23 cellular contexts compared by ENCODE assay signal in the genomic region with DNA sequence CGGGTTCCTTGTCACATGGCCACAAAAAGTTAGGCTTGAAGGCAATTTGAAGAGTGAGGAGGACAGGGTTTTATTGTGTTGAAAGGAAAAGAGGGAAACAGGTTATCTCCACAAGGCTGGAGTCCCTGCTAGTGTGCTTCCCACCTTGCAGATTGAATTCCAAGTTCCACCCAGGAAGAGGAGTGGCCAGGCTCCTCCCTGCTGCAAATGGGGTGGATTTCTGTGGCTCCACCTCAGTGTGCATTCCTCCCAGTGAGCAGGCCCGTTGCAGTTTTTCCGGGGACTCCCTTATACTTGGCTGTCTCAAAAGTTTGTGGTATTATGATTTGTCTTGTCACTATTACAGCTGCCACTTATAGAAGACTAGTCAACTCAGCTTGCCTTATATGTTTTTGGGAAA.
A peak's percentile ranks its signal among the peaks of the same experiment; 100 is the strongest.
DNase-seq lines count a peak whose midpoint lies in the region; ATAC-seq and TF ChIP-seq lines count a peak whose summit lies in the region.
"Had no signal": no experiment of that assay in that cellular context is flagged by ENCODE, and none has a peak within 500 bp of the region (broad histone marks: within the 10 kb centered on the region; RNA-seq: fewer than 3 reads in every experiment).

No MANE protein-coding gene starts in this region.

- peak; percentile 57; the same call in 2 of the 3 replicates for ATAC-seq in RWPE2 (ENCODE audit: low read depth)
- ATAC-seq in mucosa of descending colon = peak; percentile 74
- no peak for ATAC-seq in Right ventricle myocardium inferior
- ATAC-seq in psoas muscle = no peak

- H3K9ac ChIP-seq in mammary epithelial cell (ENCODE audit: insufficient read depth, low read length) = no peak overlapping the region
- H3K9ac ChIP-seq: BLaER1, GM23248 had no signal

- peak overlapping the region; percentile 26 for H2AFZ ChIP-seq in mammary epithelial cell (ENCODE audit: low read depth, low read length)
- H2AFZ ChIP-seq: GM23248, PC-9 had no signal

- no peaks in the 10 kb centered on the region for H4K20me1 ChIP-seq in mammary epithelial cell (ENCODE audit: insufficient read depth, low read length)
- H4K20me1 ChIP-seq: BLaER1 had no signal

- H3K4me1 ChIP-seq in mammary epithelial cell (ENCODE audit: insufficient read depth, low read length) (no peaks in the 10 kb centered on the region), RWPE2 (ENCODE audit: insufficient read depth, poor library complexity, severe bottlenecking) (no peaks in the 10 kb centered on the region), mucosa of descending colon (ENCODE audit: low read depth) (peaks cover 28% of the 10 kb centered on the region), psoas muscle (no peaks in the 10 kb centered on the region)
- H3K4me1 ChIP-seq: BLaER1 had no signal

- H3K36me3 Mint-ChIP-seq in MCF 10A (ENCODE audit: insufficient read depth, unreplicated experiment) = no peaks in the 10 kb centered on the region
- H3K36me3 Mint-ChIP-seq in mesothelial cell of epicardium = peaks cover 6% of the 10 kb centered on the region
- H3K36me3 Mint-ChIP-seq: CD4-positive, CD25-positive, alpha-beta regulatory T cell had no signal

- H3K9me3 Mint-ChIP-seq in MCF 10A (ENCODE audit: unreplicated experiment) (no peaks in the 10 kb centered on the region), mesothelial cell of epicardium (no peaks in the 10 kb centered on the region)

- dilution Hi-C loops in mammary epithelial cell (cut with HindIII; ENCODE audit: low sequenced_read_pairs) = no loop called here

- WGBS in mammary epithelial cell (ENCODE audit: low coverage, missing lambda C conversion rate) = 89% methylated on average over 1 of the region's 3 CpGs
- 69 to 78% (median 74%) methylated on average over 3 of the region's 3 CpGs for WGBS in psoas muscle, 3 donors

- POLR2A ChIA-PET in MCF 10A (lab: Yijun Ruan, JAX) = no interaction called here

- intact Hi-C loops in mammary epithelial cell (cut with micrococcal nuclease) = no loop called here
- intact Hi-C loops in MCF 10A (cut with micrococcal nuclease) = no loop called here
- intact Hi-C loops in mucosa of descending colon (cut with DNase I, micrococcal nuclease) = loop anchor here in 1 of 2 donors (10.0 kb wide), 1 partner anchor 568 kb away; no protein-coding TSS in a partner anchor
- intact Hi-C loops in Right ventricle myocardium inferior (cut with DNase I) = no loop called here
- intact Hi-C loops in psoas muscle (cut with DNase I) = no loop called here

- DNase-seq in mammary epithelial cell (no peak), MCF 10A (ENCODE audit: unreplicated experiment) (no peak), RWPE2 (ENCODE audit: low spot score) (no peak), mucosa of descending colon (peak in 2 of 3 donors; percentile 48 to 50), mesothelial cell of epicardium (ENCODE audit: low spot score in 2 of 2, unreplicated experiment in 2 of 2) (no peak), Right ventricle myocardium inferior (ENCODE audit: missing footprints) (no peak), psoas muscle (no peak)
- DNase-seq: 8988T; CD4-positive, CD25-positive, alpha-beta regulatory T cell; GM23248; H9; KG1; NCI-H1092; NCI-H1436; NCI-H1930; NCI-H2107; NCI-H446; NCI-H526; NCI-H82; NK-92 treated with Interleukin-12 subunit alpha and Interleukin-12 subunit beta, amount 100 ng/mL, for 24 hours; PC-9; SHP77 had no signal

- CTCF ChIA-PET in mammary epithelial cell (lab: Charles Lee; ENCODE audit: low non-redundant PET) = no interaction called here
- CTCF ChIA-PET in MCF 10A (lab: Yijun Ruan, JAX) = interaction anchor here (0.6 to 5.0 kb wide), 5 partner anchors 10 to 621 kb away, joined by 3 to 52 read pairs (median 3); no protein-coding TSS in a partner anchor

- H3K9me3 ChIP-seq in mammary epithelial cell (replicated peaks; ENCODE audit: insufficient read depth, low read length) (no peaks in the 10 kb centered on the region), RWPE2 (ENCODE audit: severe bottlenecking) (no peaks in the 10 kb centered on the region), mucosa of descending colon (no peaks in the 10 kb centered on the region), psoas muscle (no peaks in the 10 kb centered on the region)
- H3K9me3 ChIP-seq: BLaER1 had no signal

- in situ Hi-C loops in mammary epithelial cell (cut with MboI; ENCODE audit: low sequenced_read_pairs in 2 of 2) = no loop called here

- H3K27me3 ChIP-seq in mammary epithelial cell (ENCODE audit: insufficient read depth, low read length) = no peaks in the 10 kb centered on the region
- H3K27me3 ChIP-seq in RWPE2 (ENCODE audit: insufficient read depth, poor library complexity, severe bottlenecking) = no peaks in the 10 kb centered on the region
- H3K27me3 ChIP-seq in psoas muscle (ENCODE audit: insufficient read depth in 3 of 3, low read length in 2 of 3) = no peaks in the 10 kb centered on the region
- H3K27me3 ChIP-seq: BLaER1 had no signal

- H3K27me3 Mint-ChIP-seq in MCF 10A (ENCODE audit: insufficient read depth, unreplicated experiment) = peaks cover 4% of the 10 kb centered on the region
- no peaks in the 10 kb centered on the region for H3K27me3 Mint-ChIP-seq in mesothelial cell of epicardium (ENCODE audit: low read depth)
- H3K27me3 Mint-ChIP-seq: CD4-positive, CD25-positive, alpha-beta regulatory T cell had no signal

- BruUV-seq in mammary epithelial cell (replicated peaks; lab: Mats Ljungman, UMichigan) (no TSS peak), MCF 10A (replicated peaks; lab: Mats Ljungman, UMichigan) (no TSS peak)

- TF ChIP-seq CTCF in mammary epithelial cell (conservative IDR thresholded peaks at IDR 0.05 in 1 of 2, IDR thresholded peaks at IDR 0.05 in 1 of 2; ENCODE audit: extremely low read depth in 1 of 2, insufficient read depth in 1 of 2, low read depth in 1 of 2, low read length in 2 of 2) = no peak
- no peak for TF ChIP-seq CTCF in MCF 10A (IDR thresholded peaks at IDR 0.05; ENCODE audit: unreplicated experiment)
- TF ChIP-seq CTCF in RWPE2 (IDR thresholded peaks at IDR 0.05; ENCODE audit: poor library complexity, severe bottlenecking) = no peak
- no peak for TF ChIP-seq CTCF in mucosa of descending colon (IDR thresholded peaks at IDR 0.05)
- TF ChIP-seq CTCF in mesothelial cell of epicardium (IDR thresholded peaks at IDR 0.05; ENCODE audit: unreplicated experiment) = no peak
- TF ChIP-seq CTCF in psoas muscle (IDR thresholded peaks at IDR 0.05) = no peak

- H3K27ac Mint-ChIP-seq in MCF 10A (ENCODE audit: low read depth, unreplicated experiment) (no peak overlapping the region), mesothelial cell of epicardium (no peak overlapping the region)
- H3K27ac Mint-ChIP-seq: CD4-positive, CD25-positive, alpha-beta regulatory T cell; H9 had no signal

- H3K27ac ChIP-seq in mammary epithelial cell (ENCODE audit: insufficient read depth, low read depth, low read length) = no peak overlapping the region
- no peak overlapping the region for H3K27ac ChIP-seq in RWPE2 (ENCODE audit: poor library complexity, severe bottlenecking)
- no peak overlapping the region for H3K27ac ChIP-seq in psoas muscle
- H3K27ac ChIP-seq: BLaER1, GM23248, PC-9 had no signal

- no peaks in the 10 kb centered on the region for H3K79me2 ChIP-seq in mammary epithelial cell (ENCODE audit: insufficient read depth, low read length)

- H3K4me1 Mint-ChIP-seq in MCF 10A (ENCODE audit: insufficient read depth, unreplicated experiment) (no peaks in the 10 kb centered on the region), mesothelial cell of epicardium (no peaks in the 10 kb centered on the region)
- H3K4me1 Mint-ChIP-seq: CD4-positive, CD25-positive, alpha-beta regulatory T cell had no signal

- H3K4me3 ChIP-seq in mammary epithelial cell (replicated peaks in 1 of 3; ENCODE audit: insufficient read depth in 1 of 3, low read depth in 2 of 3, low read length in 3 of 3) (no peak overlapping the region), RWPE2 (ENCODE audit: severe bottlenecking) (no peak overlapping the region), mucosa of descending colon (no peak overlapping the region), psoas muscle (no peak overlapping the region)
- H3K4me3 ChIP-seq: BLaER1, GM23248, PC-9 had no signal

- no peaks in the 10 kb centered on the region for H3K36me3 ChIP-seq in mammary epithelial cell (ENCODE audit: insufficient read depth, low read length)
- no peaks in the 10 kb centered on the region for H3K36me3 ChIP-seq in RWPE2 (ENCODE audit: low read depth)
- no peaks in the 10 kb centered on the region for H3K36me3 ChIP-seq in mucosa of descending colon (ENCODE audit: low read depth)
- peaks cover 0 to 4% of the 10 kb centered on the region in 2 donors for H3K36me3 ChIP-seq in psoas muscle (ENCODE audit: insufficient read depth in 1 of 2, low read depth in 1 of 2)

- H3K4me3 Mint-ChIP-seq in MCF 10A (ENCODE audit: unreplicated experiment) (no peak overlapping the region), mesothelial cell of epicardium (no peak overlapping the region)
- H3K4me3 Mint-ChIP-seq: CD4-positive, CD25-positive, alpha-beta regulatory T cell; H9 had no signal

- H3K4me2 ChIP-seq in mammary epithelial cell (ENCODE audit: insufficient read depth, low read depth, low read length) = no peak overlapping the region
- H3K4me2 ChIP-seq: BLaER1, PC-9 had no signal

Comparison
In these comparisons a context has a peak if more than half of its experiments do, and no peak if none do; other contexts are left out.
1. DNase-seq: peak in mucosa of descending colon (2 of 3); none in mammary epithelial cell (single experiment), MCF 10A (single experiment), RWPE2 (single experiment), mesothelial cell of epicardium (0 of 2), Right ventricle myocardium inferior (single experiment) and psoas muscle (0 of 2).
2. ATAC-seq: peak in RWPE2 (single experiment) and mucosa of descending colon (single experiment); none in Right ventricle myocardium inferior (single experiment) and psoas muscle (0 of 4).